In the genomic region with DNA sequence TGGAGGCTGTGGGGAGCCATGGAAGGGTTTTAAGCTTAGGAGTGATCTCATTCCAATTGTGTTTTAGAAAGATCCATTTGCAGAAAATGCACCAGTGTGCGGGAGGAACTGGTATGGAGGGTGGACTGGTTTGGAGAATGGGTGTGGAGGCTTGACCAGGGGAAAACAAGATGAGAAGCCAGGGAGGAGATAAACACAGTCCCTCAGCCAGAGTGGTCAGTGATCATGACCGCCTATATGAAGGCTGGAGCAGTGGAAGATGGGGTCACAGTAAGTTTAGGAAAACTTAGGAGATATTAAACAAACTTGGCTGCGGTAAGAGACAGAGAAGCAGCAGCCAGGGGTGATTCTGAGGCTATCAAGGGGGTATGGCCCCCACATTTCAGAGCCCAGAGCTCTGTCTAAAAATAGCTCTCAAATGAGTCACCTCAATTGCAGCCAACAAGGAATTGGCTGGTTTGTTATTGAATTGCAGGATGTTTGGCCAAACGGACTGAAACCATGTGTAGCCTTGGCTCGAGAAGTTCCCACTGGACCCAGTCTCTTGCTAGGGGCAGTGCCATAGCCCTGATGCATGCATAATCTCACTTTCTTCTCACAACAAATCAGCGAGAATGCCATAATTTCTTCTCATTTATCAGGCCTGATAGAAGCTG, we compare ENCODE assay signal across 13 cellular contexts.
DNase-seq lines count a peak whose midpoint lies in the region; ATAC-seq and TF ChIP-seq lines count a peak whose summit lies in the region.
"Had no signal": no experiment of that assay in that cellular context is flagged by ENCODE, and none has a peak within 500 bp of the region (broad histone marks: within the 10 kb centered on the region; RNA-seq: fewer than 3 reads in every experiment).

No MANE protein-coding gene starts in this region.

- no peaks in the 10 kb centered on the region for H3K9me3 ChIP-seq in SJSA1 (replicated peaks)
- H3K9me3 ChIP-seq: Peyer's patch had no signal

- intact Hi-C loops in CD14-positive monocyte (cut with micrococcal nuclease) = no loop called here

- H3K27me3 Mint-ChIP-seq in neural crest cell (ENCODE audit: low read depth) (no peaks in the 10 kb centered on the region), CD14-positive monocyte (ENCODE audit: low read depth in 3 of 3) (peaks cover 0 to 3% (median 2%) of the 10 kb centered on the region in 3 donors)

- H3K9me3 Mint-ChIP-seq in neural crest cell (no peaks in the 10 kb centered on the region), CD14-positive monocyte (peaks cover 0 to 2% (median 0%) of the 10 kb centered on the region in 7 donors)
- H3K9me3 Mint-ChIP-seq: activated naive CD8-positive, alpha-beta T cell treated with anti-CD3 and anti-CD28 coated beads, Interleukin-2, amount 10 ng/mL, durations not matched to agents 7 days and 5 days had no signal

- TF ChIP-seq CTCF in neural crest cell (conservative IDR thresholded peaks at IDR 0.05) (no peak), CD14-positive monocyte (IDR thresholded peaks at IDR 0.05) (no peak)

- no peaks in the 10 kb centered on the region for H3K36me3 ChIP-seq in SJSA1
- H3K36me3 ChIP-seq: Peyer's patch had no signal

- H3K27ac ChIP-seq in SJSA1 = no peak overlapping the region

- H3K36me3 Mint-ChIP-seq in neural crest cell (ENCODE audit: low read depth) (no peaks in the 10 kb centered on the region), CD14-positive monocyte (no peaks in the 10 kb centered on the region)
- H3K36me3 Mint-ChIP-seq: activated naive CD8-positive, alpha-beta T cell treated with anti-CD3 and anti-CD28 coated beads, Interleukin-2, amount 10 ng/mL, durations not matched to agents 7 days and 5 days had no signal

- peak; percentile 82 for DNase-seq in AG08396 (ENCODE audit: low spot score)
- DNase-seq in SJSA1 (ENCODE audit: low read depth in 1 of 2, low spot score in 2 of 2) = peak; percentile 49 to 52
- DNase-seq in fibroblast of peridontal ligament (ENCODE audit: extremely low read depth) = peak; percentile 94
- no peak for DNase-seq in neural crest cell (ENCODE audit: low read depth, low spot score)
- DNase-seq in CD14-positive monocyte (ENCODE audit: low spot score) = no peak
- DNase-seq: activated CD4-positive, alpha-beta T cell treated with anti-CD3 and anti-CD28 coated beads, Interleukin-2, amount 50 U/mL, for 1 hour; activated naive CD8-positive, alpha-beta T cell treated with anti-CD3 and anti-CD28 coated beads, Interleukin-2, amount 10 ng/mL, durations not matched to agents 7 days and 5 days; AML-193; NCI-H1436 treated with DMSO at 0.1 percent for 48 hours; Peyer's patch had no signal

- no peaks in the 10 kb centered on the region for H3K27me3 ChIP-seq in SJSA1 (replicated peaks)
- H3K27me3 ChIP-seq: Peyer's patch had no signal

- H3K4me3 ChIP-seq in SJSA1 = no peak overlapping the region
- H3K4me3 ChIP-seq: Peyer's patch had no signal

- H3K4me1 Mint-ChIP-seq in neural crest cell (peaks cover 7% of the 10 kb centered on the region), CD14-positive monocyte (no peaks in the 10 kb centered on the region)
- H3K4me1 Mint-ChIP-seq: activated naive CD8-positive, alpha-beta T cell treated with anti-CD3 and anti-CD28 coated beads, Interleukin-2, amount 10 ng/mL, durations not matched to agents 7 days and 5 days had no signal

- H3K27ac Mint-ChIP-seq in neural crest cell (ENCODE audit: unreplicated experiment) (peak overlapping the region; percentile 10), CD14-positive monocyte (no peak overlapping the region)
- H3K27ac Mint-ChIP-seq: activated naive CD8-positive, alpha-beta T cell treated with anti-CD3 and anti-CD28 coated beads, Interleukin-2, amount 10 ng/mL, durations not matched to agents 7 days and 5 days had no signal

- H3K4me3 Mint-ChIP-seq in neural crest cell = no peak overlapping the region
- H3K4me3 Mint-ChIP-seq in CD14-positive monocyte = no peak overlapping the region
- H3K4me3 Mint-ChIP-seq: activated naive CD8-positive, alpha-beta T cell treated with anti-CD3 and anti-CD28 coated beads, Interleukin-2, amount 10 ng/mL, durations not matched to agents 7 days and 5 days had no signal

- H3K4me1 ChIP-seq in SJSA1 (replicated peaks) = peaks cover 16% of the 10 kb centered on the region
- H3K4me1 ChIP-seq: Peyer's patch had no signal

- ATAC-seq in HG03442 (IDR thresholded peaks at IDR 0.05; ENCODE audit: unreplicated experiment) (no peak), GM18873 (IDR thresholded peaks at IDR 0.05; ENCODE audit: low FRiP score, unreplicated experiment) (no peak), GM21367 (IDR thresholded peaks at IDR 0.05; ENCODE audit: unreplicated experiment) (no peak)

Comparison
In these comparisons a context has a peak if more than half of its experiments do, and no peak if none do; other contexts are left out.
1. DNase-seq: peak in AG08396 (single experiment), SJSA1 (2 of 2) and fibroblast of peridontal ligament (single experiment); none in neural crest cell (single experiment) and CD14-positive monocyte (single experiment).